ENCODE assay signal across 24 cellular contexts in genomic region chr11:134414036-134414731, GRCh38. TPM values are rescaled to one million over a fixed set of nuclear protein-coding genes. Genes with fewer than 3 reads are reported as not detected.
DNase-seq lines count a peak whose midpoint lies in the region; ATAC-seq and TF ChIP-seq lines count a peak whose summit lies in the region.
"Had no signal": no experiment of that assay in that cellular context is flagged by ENCODE, and none has a peak within 500 bp of the region (broad histone marks: within the 10 kb centered on the region; RNA-seq: fewer than 3 reads in every experiment).

No MANE protein-coding gene starts in this region.

- TF ChIP-seq EP300 in tibial nerve (IDR thresholded peaks at IDR 0.05): no peak

- H3K4me3 Mint-ChIP-seq in GM23338: peak overlapping the region; percentile 85
- H3K4me3 Mint-ChIP-seq in osteocyte (ENCODE audit: unreplicated experiment): peak overlapping the region; percentile 16

- H3K36me3 Mint-ChIP-seq in GM23338 (ENCODE audit: low read depth): peaks cover 3% of the 10 kb centered on the region; the same call in 1 of the 3 replicates
- no peaks in the 10 kb centered on the region for H3K36me3 Mint-ChIP-seq in osteocyte (ENCODE audit: unreplicated experiment)
- H3K36me3 Mint-ChIP-seq: activated naive CD8-positive, alpha-beta T cell treated with anti-CD3 and anti-CD28 coated beads, Interleukin-2, amount 10 ng/mL, durations not matched to agents 7 days and 5 days had no signal

- H3K4me1 ChIP-seq in GM23338 (ENCODE audit: insufficient read depth) (peaks cover 43% of the 10 kb centered on the region), NT2/D1 (ENCODE audit: insufficient read depth, insufficient read length) (peaks cover 19% of the 10 kb centered on the region), tibial nerve (peaks cover 0 to 45% (median 3%) of the 10 kb centered on the region in 4 donors)
- H3K4me1 ChIP-seq: prostate gland had no signal

- TF ChIP-seq CTCF in GM23338 (conservative IDR thresholded peaks at IDR 0.05; ENCODE audit: low read depth in 2 of 2): no peak
- TF ChIP-seq CTCF in osteocyte (IDR thresholded peaks at IDR 0.05): no peak
- TF ChIP-seq CTCF in tibial nerve (IDR thresholded peaks at IDR 0.05): no peak

- 33 to 38% methylated on average over 13 of the region's 13 CpGs for whole genome bisulfite sequencing in tibial nerve, 2 donors

- no peak overlapping the region; the same call in 1 of the 2 replicates for H3K27ac ChIP-seq in GM23338 (ENCODE audit: low read depth)
- H3K27ac ChIP-seq in tibial nerve: peak overlapping the region in 1 of 4 donors; percentile 79
- H3K27ac ChIP-seq: coronary artery, heart left ventricle, lower lobe of right lung, prostate gland had no signal

- H3K27ac Mint-ChIP-seq in GM23338: no peak overlapping the region
- no peak overlapping the region for H3K27ac Mint-ChIP-seq in osteocyte (ENCODE audit: unreplicated experiment)
- H3K27ac Mint-ChIP-seq: activated naive CD8-positive, alpha-beta T cell treated with anti-CD3 and anti-CD28 coated beads, Interleukin-2, amount 10 ng/mL, durations not matched to agents 7 days and 5 days; activated T-helper 1 cell treated with anti-CD3 and anti-CD28 coated beads, Interleukin-12 subunit alpha, Interleukin-12 subunit beta, Interleukin-2, Interleukin-4 antibody, amounts not matched to agents 30 ng/mL and 10 ng/mL and 1 ng/mL, durations not matched to agents 14 hours and 24 hours and 36 hours; stimulated activated naive CD8-positive, alpha-beta T cell treated with anti-CD3 and anti-CD28 coated beads, Interleukin-15, Interleukin-2, amounts not matched to agents 100 ng/mL and 50 ng/mL, for 24 hours had no signal

- 0 out of 2 replicates have a peak, but pooled peaks cover 5% of the 10 kb centered on the region for H3F3A ChIP-seq in GM23338 (replicated peaks; ENCODE audit: low read depth)

- H3K9me2 ChIP-seq in GM23338 (ENCODE audit: insufficient read depth): no peaks in the 10 kb centered on the region

- peak overlapping the region; percentile 2 for H3K9ac ChIP-seq in NT2/D1 (ENCODE audit: insufficient read length, low read depth)

- H3K4me2 ChIP-seq in GM23338: peak overlapping the region; percentile 94

- H3K4me3 ChIP-seq in GM23338: peak overlapping the region; percentile 77; the same call in 1 of the 2 replicates
- no peak overlapping the region for H3K4me3 ChIP-seq in NT2/D1 (ENCODE audit: insufficient read length, low read depth)
- 0 out of 2 replicates have a peak overlapping the region, but pooled peaks have one; percentile 68 for H3K4me3 ChIP-seq in iPS-18c (ENCODE audit: insufficient read depth, low read depth, low read length)
- H3K4me3 ChIP-seq in tibial nerve: no peak overlapping the region
- H3K4me3 ChIP-seq: coronary artery, heart left ventricle, lower lobe of right lung, MG63, prostate gland had no signal

- peaks cover 51% of the 10 kb centered on the region for H3K4me1 Mint-ChIP-seq in GM23338
- peaks cover 6% of the 10 kb centered on the region for H3K4me1 Mint-ChIP-seq in osteocyte (ENCODE audit: unreplicated experiment)

- H3K9me3 ChIP-seq in NT2/D1 (ENCODE audit: insufficient read depth, low read length) (no peaks in the 10 kb centered on the region), iPS-18c (ENCODE audit: control insufficient read depth, insufficient read depth, low read length) (peaks cover 3% of the 10 kb centered on the region), tibial nerve (no peaks in the 10 kb centered on the region)
- H3K9me3 ChIP-seq: heart left ventricle, lower lobe of right lung, MG63, prostate gland had no signal

- no peak for TF ChIP-seq POLR2A in tibial nerve (IDR thresholded peaks at IDR 0.05)

- H3K9me3 Mint-ChIP-seq in GM23338: no peaks in the 10 kb centered on the region
- no peaks in the 10 kb centered on the region for H3K9me3 Mint-ChIP-seq in osteocyte (ENCODE audit: unreplicated experiment)
- H3K9me3 Mint-ChIP-seq: activated naive CD8-positive, alpha-beta T cell treated with anti-CD3 and anti-CD28 coated beads, Interleukin-2, amount 10 ng/mL, durations not matched to agents 7 days and 5 days; activated T-helper 1 cell treated with anti-CD3 and anti-CD28 coated beads, Interleukin-12 subunit alpha, Interleukin-12 subunit beta, Interleukin-2, Interleukin-4 antibody, amounts not matched to agents 30 ng/mL and 10 ng/mL and 1 ng/mL, durations not matched to agents 14 hours and 24 hours and 36 hours; stimulated activated naive CD8-positive, alpha-beta T cell treated with anti-CD3 and anti-CD28 coated beads, Interleukin-15, Interleukin-2, amounts not matched to agents 100 ng/mL and 50 ng/mL, for 24 hours had no signal

- H3K79me2 ChIP-seq in GM23338 (replicated peaks; ENCODE audit: insufficient read depth): peaks cover 24% of the 10 kb centered on the region

- no peaks in the 10 kb centered on the region for H3K36me3 ChIP-seq in GM23338 (ENCODE audit: insufficient read depth)
- H3K36me3 ChIP-seq in NT2/D1 (ENCODE audit: insufficient read depth, insufficient read length, low read length): no peaks in the 10 kb centered on the region
- no peaks in the 10 kb centered on the region for H3K36me3 ChIP-seq in tibial nerve
- H3K36me3 ChIP-seq: heart left ventricle, lower lobe of right lung, MG63, prostate gland had no signal

- DNase-seq in GM23338 (ENCODE audit: low spot score) (no peak), NT2/D1 (ENCODE audit: low read depth, low spot score) (no peak), osteocyte (ENCODE audit: extremely low spot score, unreplicated experiment) (no peak), tibial nerve (ENCODE audit: low spot score in 2 of 2) (no peak), retina (no peak), COLO829 (ENCODE audit: low spot score) (no peak)
- DNase-seq: activated CD4-positive, alpha-beta T cell treated with anti-CD3 and anti-CD28 coated beads for 4 hours; activated naive CD8-positive, alpha-beta T cell treated with anti-CD3 and anti-CD28 coated beads, Interleukin-2, amount 10 ng/mL, durations not matched to agents 7 days and 5 days; COR-L47; heart left ventricle; lower lobe of right lung; MG63; NCI-H1436; OCI-M1; Right ventricle myocardium superior; small intestine; stimulated activated CD4-positive, alpha-beta T cell treated with anti-CD3 and anti-CD28 coated beads, Interleukin-2, amount 100 ng/mL, for 48 hours had no signal

- H2AFZ ChIP-seq in GM23338: no peak overlapping the region

- peaks cover 31% of the 10 kb centered on the region for H3K27me3 Mint-ChIP-seq in GM23338 (ENCODE audit: insufficient read depth, low read depth, poor library complexity)
- peaks cover 54% of the 10 kb centered on the region for H3K27me3 Mint-ChIP-seq in osteocyte (ENCODE audit: unreplicated experiment)

- H4K20me1 ChIP-seq in GM23338 (replicated peaks; ENCODE audit: insufficient read depth): peaks cover 4% of the 10 kb centered on the region

- H3K27me3 ChIP-seq in GM23338 (ENCODE audit: insufficient read depth) (peaks cover 11% of the 10 kb centered on the region), NT2/D1 (ENCODE audit: insufficient read depth, insufficient read length) (peaks cover 65% of the 10 kb centered on the region), tibial nerve (peaks cover 0 to 48% of the 10 kb centered on the region in 2 donors)

- ATAC-seq in GM23338 (no peak), GM18520 (IDR thresholded peaks at IDR 0.05; ENCODE audit: unreplicated experiment) (no peak)
- ATAC-seq: heart left ventricle, lower lobe of right lung had no signal

TF ChIP-seq in GM23338, 12 proteins besides CTCF, POLR2A, EP300 and RAD21 (continues in another document):
- no peak for TF ChIP-seq STAT1 (IDR thresholded peaks at IDR 0.05; ENCODE audit: unreplicated experiment)
- TF ChIP-seq POLR2AphosphoS5 (IDR thresholded peaks at IDR 0.05; ENCODE audit: low read depth): no peak
- no peak for TF ChIP-seq EZH2phosphoT487 (IDR thresholded peaks at IDR 0.05; ENCODE audit: unreplicated experiment)
- no peak for TF ChIP-seq ZNF331 (CRISPR knock-in tag; IDR thresholded peaks at IDR 0.05; ENCODE audit: low read depth)
- TF ChIP-seq JUNB (IDR thresholded peaks at IDR 0.05; ENCODE audit: unreplicated experiment): no peak
- TF ChIP-seq REST (IDR thresholded peaks at IDR 0.05; ENCODE audit: unreplicated experiment): no peak
- no peak for TF ChIP-seq ZNF114 (CRISPR knock-in tag; IDR thresholded peaks at IDR 0.05)
- no peak for TF ChIP-seq NANOG (IDR thresholded peaks at IDR 0.05; ENCODE audit: borderline replicate concordance)
- TF ChIP-seq EZH2 (IDR thresholded peaks at IDR 0.05; ENCODE audit: low read depth, unreplicated experiment): no peak
- TF ChIP-seq CREB1 (CRISPR knock-in tag; IDR thresholded peaks at IDR 0.05; ENCODE audit: low read depth): no peak

RNA-seq across cellular contexts. Expression of gene B3GAT1, which starts 2.1 kb away (rescaled TPM):
- total RNA-seq in GM23338 (2014; rRNA removed; shearing (Covaris generic)): 24.8 and 28.3 TPM in 2 replicates
- 4.3 and 4.8 TPM in 2 replicates for polyA plus RNA-seq in GM23338 (2016; fragmentation: Nextera tagmentation; extraction: Ambion mirVana)
- total RNA-seq in osteocyte (1.6 and 2.4 TPM in 2 replicates), tibial nerve (10 to 100 TPM in 2 of 4 donors, 1 to 10 TPM in 2; 6.6 to 18.0 (median 9.1) TPM)
- total RNA-seq: myocyte had no signal

Comparison
In these comparisons a context has a peak if more than half of its experiments do, and no peak if none do; other contexts are left out.
1. H3K4me3 ChIP-seq: peak in GM23338 (single experiment) and iPS-18c (single experiment); none in NT2/D1 (single experiment) and tibial nerve (0 of 4).